Comparison of ENCODE assay signal across 9 cellular contexts in genomic region chr1:24735619-24736375, GRCh38. TPM values are rescaled to one million over a fixed set of nuclear protein-coding genes. Genes with fewer than 3 reads are reported as not detected.
DNase-seq lines count a peak whose midpoint lies in the region; ATAC-seq and TF ChIP-seq lines count a peak whose summit lies in the region.
"Had no signal": no experiment of that assay in that cellular context is flagged by ENCODE, and none has a peak within 500 bp of the region (broad histone marks: within the 10 kb centered on the region; RNA-seq: fewer than 3 reads in every experiment).

No MANE protein-coding gene starts in this region.

- peak overlapping the region; percentile 53 for H3K27ac Mint-ChIP-seq in T-helper 17 cell
- H3K27ac Mint-ChIP-seq: T-helper 1 cell treated with Interleukin-12 subunit alpha and Interleukin-12 subunit beta and Interleukin-4 antibody, amounts not matched to agents 30 μg/mL and 1 μg/mL, for 36 hours had no signal

- H3K36me3 ChIP-seq in smooth muscle cell (ENCODE audit: low read depth), result no peaks in the 10 kb centered on the region

- no peaks in the 10 kb centered on the region for H3K27me3 Mint-ChIP-seq in T-helper 17 cell

- peaks cover 21% of the 10 kb centered on the region for H3K4me1 ChIP-seq in smooth muscle cell (ENCODE audit: low read depth)

- H3K9me3 ChIP-seq in T-helper 17 cell (ENCODE audit: control insufficient read depth, low read length, poor library complexity, severe bottlenecking) (no peaks in the 10 kb centered on the region), smooth muscle cell (replicated peaks; ENCODE audit: low read depth) (no peaks in the 10 kb centered on the region)

- ATAC-seq in T-helper 17 cell, result no peak
- ATAC-seq in left ventricle myocardium superior, result peak; percentile 84
- ATAC-seq in HG03108 (IDR thresholded peaks at IDR 0.05; ENCODE audit: unreplicated experiment), result no peak
- ATAC-seq in HG02885 (IDR thresholded peaks at IDR 0.05; ENCODE audit: poor library complexity, unreplicated experiment), result no peak

- no peak for TF ChIP-seq CTCF in smooth muscle cell (IDR thresholded peaks at IDR 0.05; ENCODE audit: borderline replicate concordance, insufficient read depth, poor library complexity, severe bottlenecking)

- no peak overlapping the region for H3K9ac ChIP-seq in smooth muscle cell (ENCODE audit: low read depth)

- H3K4me3 ChIP-seq in smooth muscle cell, result no peak overlapping the region

- H3F3A ChIP-seq in smooth muscle cell (ENCODE audit: low read depth), result peaks cover 13% of the 10 kb centered on the region

- H3K4me2 ChIP-seq in smooth muscle cell, result peak overlapping the region; percentile 71

- H3K4me1 Mint-ChIP-seq in T-helper 17 cell, result peaks cover 8% of the 10 kb centered on the region

- WGBS in smooth muscle cell (ENCODE audit: low lambda C conversion rate), result 42% methylated on average over 13 of the region's 13 CpGs

- H3K4me3 Mint-ChIP-seq in T-helper 17 cell, result no peak overlapping the region
- H3K4me3 Mint-ChIP-seq: T-helper 1 cell treated with Interleukin-12 subunit alpha and Interleukin-12 subunit beta and Interleukin-4 antibody, amounts not matched to agents 30 μg/mL and 1 μg/mL, for 36 hours had no signal

- H3K27me3 ChIP-seq in smooth muscle cell (ENCODE audit: low read depth), result no peaks in the 10 kb centered on the region

- H3K27ac ChIP-seq in smooth muscle cell (ENCODE audit: low read depth), result peak overlapping the region; percentile 72

- H4K20me1 ChIP-seq in smooth muscle cell (ENCODE audit: low read depth), result no peaks in the 10 kb centered on the region

- H3K79me2 ChIP-seq in smooth muscle cell (ENCODE audit: low read depth), result no peaks in the 10 kb centered on the region

- intact Hi-C loops in left ventricle myocardium superior (cut with micrococcal nuclease), result no loop called here

- peak overlapping the region; percentile 60 for H2AFZ ChIP-seq in smooth muscle cell (ENCODE audit: low read depth)

- H3K36me3 Mint-ChIP-seq in T-helper 17 cell (ENCODE audit: low read depth), result no peaks in the 10 kb centered on the region

- peak; percentile 34 for DNase-seq in HCEC 1CT
- DNase-seq in T-helper 17 cell, result no peak
- DNase-seq in left ventricle myocardium superior, result peak; percentile 65
- no peak for DNase-seq in smooth muscle cell (lab: John Stamatoyannopoulos, UW; ENCODE audit: unreplicated experiment)
- DNase-seq in activated gamma-delta T cell treated with Interleukin-2 at 50 U/mL for 16 hours, result no peak
- no peak for DNase-seq in NAMALWA (ENCODE audit: low spot score)

RNA-seq across cellular contexts. Expression of gene CLIC4, which starts 9.4 kb away (rescaled TPM):
- total RNA-seq in T-helper 17 cell (1 to 10 TPM; 3.9 to 9.9 TPM), left ventricle myocardium superior (358 TPM), smooth muscle cell (389 and 417 TPM in 2 replicates)
- polyA plus RNA-seq in smooth muscle cell, result 149 and 151 TPM in 2 replicates

Comparison
In these comparisons a context has a peak if more than half of its experiments do, and no peak if none do; other contexts are left out.
1. DNase-seq: peak in HCEC 1CT (single experiment) and left ventricle myocardium superior (single experiment); none in T-helper 17 cell (0 of 3), smooth muscle cell (single experiment), activated gamma-delta T cell treated with Interleukin-2 at 50 U/mL for 16 hours (single experiment) and NAMALWA (single experiment).
2. RNA of gene CLIC4, which starts 9.4 kb away (total RNA-seq): 389 to 417 TPM in smooth muscle cell and 358 TPM in left ventricle myocardium superior (single experiment); 3.9 to 9.9 TPM in T-helper 17 cell; every median in the first group is over 10 times any median in the second.